ENCODE assay signal across 8 cellular contexts in the genomic region with DNA sequence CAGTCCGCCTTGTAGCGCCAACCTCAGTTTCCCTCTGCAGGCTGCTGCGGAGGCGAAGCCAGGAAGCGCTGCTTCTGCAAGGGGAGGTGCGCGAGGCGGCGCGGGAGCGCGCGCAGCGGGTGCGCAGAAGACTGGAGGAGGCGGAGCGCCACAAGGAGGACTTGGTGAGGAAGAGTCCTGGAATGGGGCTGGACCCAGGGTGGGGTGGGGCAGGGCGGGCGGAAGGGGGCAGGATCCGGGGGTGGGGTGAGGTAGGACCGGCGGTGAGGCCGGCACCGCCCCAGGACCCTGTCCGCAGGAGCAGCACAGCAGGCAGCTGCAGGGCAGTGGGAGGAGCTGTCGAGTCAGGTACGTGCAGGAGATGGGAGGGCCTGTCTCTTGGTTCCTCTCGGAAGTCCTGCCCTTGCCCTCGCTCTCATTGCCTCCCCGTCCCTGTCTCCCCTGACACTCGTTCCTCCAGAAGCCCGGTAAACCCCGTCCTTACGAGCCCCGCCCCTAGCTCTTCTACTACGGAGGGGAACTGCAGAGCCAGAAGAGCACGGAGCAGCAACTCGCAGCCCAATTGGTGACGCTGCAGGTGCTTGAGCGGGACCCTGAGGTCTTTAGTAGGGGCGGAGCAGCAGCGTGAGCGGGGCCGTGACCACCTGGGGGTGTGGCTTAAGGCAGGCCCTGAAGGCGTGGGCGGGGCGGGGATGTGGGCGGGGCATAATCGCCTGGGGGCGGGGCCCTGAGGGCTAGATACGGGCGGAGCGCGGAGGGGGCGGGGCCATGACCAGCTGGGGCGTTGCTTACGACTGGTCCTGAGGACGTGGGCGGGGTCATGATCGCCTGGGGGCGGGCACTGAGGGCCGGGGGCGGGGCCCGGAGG.
DNase-seq lines count a peak whose midpoint lies in the region; ATAC-seq and TF ChIP-seq lines count a peak whose summit lies in the region.
"Not testable (repeated sequence)": the region's sequence is repeated elsewhere in the genome, so short reads cannot be mapped to it uniquely, and the experiment has no call there.

No MANE protein-coding gene starts in this region.

- peak; percentile 64 for ATAC-seq in HG03442 (IDR thresholded peaks at IDR 0.05; ENCODE audit: unreplicated experiment)
- ATAC-seq in activated CD4-positive, alpha-beta T cell treated with anti-CD3 and anti-CD28 coated beads for 36 hours = peak; percentile 85

- H3K4me1 Mint-ChIP-seq in activated CD4-positive, alpha-beta T cell treated with anti-CD3 and anti-CD28 coated beads for 36 hours = peaks cover 12% of the 10 kb centered on the region

- peak overlapping the region; percentile 49 for H3K4me3 ChIP-seq in BE2C (ENCODE audit: low read depth, low read length)
- peak overlapping the region; percentile 36 for H3K4me3 ChIP-seq in colonic mucosa

- H3K27ac ChIP-seq in colonic mucosa = peak overlapping the region; percentile 70

- H3K4me3 Mint-ChIP-seq in activated CD4-positive, alpha-beta T cell treated with anti-CD3 and anti-CD28 coated beads for 36 hours = peak overlapping the region; percentile 90

- CTCF ChIA-PET in activated CD4-positive, alpha-beta T cell treated with anti-CD3 and anti-CD28 coated beads for 36 hours (lab: Charles Lee) = interaction anchor here (0.8 to 1.0 kb wide), 2 partner anchors 52 to 138 kb away, joined by 3 to 6 read pairs; no protein-coding TSS in a partner anchor

- not testable (repeated sequence) for H3K36me3 Mint-ChIP-seq in activated CD4-positive, alpha-beta T cell treated with anti-CD3 and anti-CD28 coated beads for 36 hours (ENCODE audit: low read depth)

- not testable (repeated sequence) for H3K27me3 Mint-ChIP-seq in activated CD4-positive, alpha-beta T cell treated with anti-CD3 and anti-CD28 coated beads for 36 hours

- not testable (repeated sequence) for H3K36me3 ChIP-seq in BE2C, colonic mucosa

- H3K4me1 ChIP-seq in BE2C, colonic mucosa: not testable (repeated sequence)

- peak overlapping the region; percentile 98 for H3K27ac Mint-ChIP-seq in activated CD4-positive, alpha-beta T cell treated with anti-CD3 and anti-CD28 coated beads for 36 hours

- TF ChIP-seq CTCF in BE2C (IDR thresholded peaks at IDR 0.05; ENCODE audit: low read depth, low read length); colonic mucosa (IDR thresholded peaks at IDR 0.05): not testable (repeated sequence)

- DNase-seq in BE2C (peak; percentile 98), GM19240 (ENCODE audit: insufficient read length, low spot score) (peak; percentile 60), NCI-H510A treated with DMSO at 0.1 percent for 48 hours (lab: John Stamatoyannopoulos, UW) (peak; percentile 71), colonic mucosa (peak; percentile 98), left kidney (ENCODE audit: low read depth, low spot score) (peak; percentile 96)
- DNase-seq in activated CD4-positive, alpha-beta T cell treated with anti-CD3 and anti-CD28 coated beads for 36 hours = peak; percentile 100
- peak; percentile 96 for DNase-seq in stimulated activated CD4-positive, alpha-beta T cell treated with anti-CD3 and anti-CD28 coated beads, Interleukin-1b, Interleukin-23, amount 100 ng/mL, for 48 hours

- not testable (repeated sequence) for H3K27me3 ChIP-seq in BE2C, colonic mucosa

- POLR2A ChIA-PET in activated CD4-positive, alpha-beta T cell treated with anti-CD3 and anti-CD28 coated beads for 36 hours (lab: Charles Lee) = interaction anchor here (0.6 kb wide), 1 partner anchor 394 kb away, joined by 7 read pairs; no protein-coding TSS in a partner anchor

- intact Hi-C loops in activated CD4-positive, alpha-beta T cell treated with anti-CD3 and anti-CD28 coated beads for 36 hours (cut with DNase I, micrococcal nuclease) = loop anchor here (1.0 to 5.0 kb wide), 10 partner anchors 78 to 586 kb away; a partner anchor contains a TSS
- intact Hi-C loops in colonic mucosa (cut with DNase I) = not testable (repeated sequence)

- H3K9me3 Mint-ChIP-seq in activated CD4-positive, alpha-beta T cell treated with anti-CD3 and anti-CD28 coated beads for 36 hours (ENCODE audit: low read depth) = not testable (repeated sequence)

- peak overlapping the region in 1 of 2 donors; percentile 73 for H3K9ac ChIP-seq in colonic mucosa (ENCODE audit: low read depth in 2 of 2, low read length in 2 of 2)

- not testable (repeated sequence) for H3K9me3 ChIP-seq in BE2C, colonic mucosa

Comparison
In these comparisons a context has a peak if more than half of its experiments do, and no peak if none do; other contexts are left out.
1. Peak in every context shown above with its lines: DNase-seq, ATAC-seq, H3K4me3 ChIP-seq and H3K27ac ChIP-seq.